Comparison of ENCODE assay signal across 1 cellular context in the genomic region with DNA sequence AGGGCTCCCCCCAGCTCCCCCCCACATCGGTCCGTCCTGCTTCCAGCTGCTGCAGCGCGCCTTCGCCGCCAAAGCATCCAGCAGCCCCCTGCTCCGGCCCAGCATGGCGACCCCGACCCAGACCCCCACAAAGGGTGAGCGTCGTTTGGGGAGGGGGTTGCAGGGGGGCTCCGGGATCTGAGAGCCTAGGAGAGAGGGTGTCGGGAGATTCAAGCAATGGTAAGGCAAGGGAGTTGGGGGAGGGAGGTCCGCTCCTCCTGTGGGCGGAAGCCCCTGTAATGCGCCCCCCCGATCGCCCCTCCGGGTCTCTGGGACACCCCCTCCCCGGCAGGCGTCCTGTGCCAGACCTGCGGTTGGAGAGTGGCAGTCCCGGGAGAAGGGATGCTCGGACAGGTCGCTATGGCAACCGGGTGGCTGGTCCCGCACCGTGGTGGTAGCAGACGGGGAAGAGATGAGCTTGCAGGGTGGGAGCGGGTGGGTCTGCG.
TF ChIP-seq lines count a peak whose summit lies in the region.

A gene with protein sequence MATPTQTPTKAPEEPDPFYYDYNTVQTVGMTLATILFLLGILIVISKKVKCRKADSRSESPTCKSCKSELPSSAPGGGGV (plus strand): TSS at position 25 of the 485 bp plus-strand sequence. CDS start 79 bp downstream, at position 104.

TF ChIP-seq in GM23338, 12 proteins besides CTCF, POLR2A, EP300 and RAD21 (continued from another document):
- TF ChIP-seq, protein P1, sequence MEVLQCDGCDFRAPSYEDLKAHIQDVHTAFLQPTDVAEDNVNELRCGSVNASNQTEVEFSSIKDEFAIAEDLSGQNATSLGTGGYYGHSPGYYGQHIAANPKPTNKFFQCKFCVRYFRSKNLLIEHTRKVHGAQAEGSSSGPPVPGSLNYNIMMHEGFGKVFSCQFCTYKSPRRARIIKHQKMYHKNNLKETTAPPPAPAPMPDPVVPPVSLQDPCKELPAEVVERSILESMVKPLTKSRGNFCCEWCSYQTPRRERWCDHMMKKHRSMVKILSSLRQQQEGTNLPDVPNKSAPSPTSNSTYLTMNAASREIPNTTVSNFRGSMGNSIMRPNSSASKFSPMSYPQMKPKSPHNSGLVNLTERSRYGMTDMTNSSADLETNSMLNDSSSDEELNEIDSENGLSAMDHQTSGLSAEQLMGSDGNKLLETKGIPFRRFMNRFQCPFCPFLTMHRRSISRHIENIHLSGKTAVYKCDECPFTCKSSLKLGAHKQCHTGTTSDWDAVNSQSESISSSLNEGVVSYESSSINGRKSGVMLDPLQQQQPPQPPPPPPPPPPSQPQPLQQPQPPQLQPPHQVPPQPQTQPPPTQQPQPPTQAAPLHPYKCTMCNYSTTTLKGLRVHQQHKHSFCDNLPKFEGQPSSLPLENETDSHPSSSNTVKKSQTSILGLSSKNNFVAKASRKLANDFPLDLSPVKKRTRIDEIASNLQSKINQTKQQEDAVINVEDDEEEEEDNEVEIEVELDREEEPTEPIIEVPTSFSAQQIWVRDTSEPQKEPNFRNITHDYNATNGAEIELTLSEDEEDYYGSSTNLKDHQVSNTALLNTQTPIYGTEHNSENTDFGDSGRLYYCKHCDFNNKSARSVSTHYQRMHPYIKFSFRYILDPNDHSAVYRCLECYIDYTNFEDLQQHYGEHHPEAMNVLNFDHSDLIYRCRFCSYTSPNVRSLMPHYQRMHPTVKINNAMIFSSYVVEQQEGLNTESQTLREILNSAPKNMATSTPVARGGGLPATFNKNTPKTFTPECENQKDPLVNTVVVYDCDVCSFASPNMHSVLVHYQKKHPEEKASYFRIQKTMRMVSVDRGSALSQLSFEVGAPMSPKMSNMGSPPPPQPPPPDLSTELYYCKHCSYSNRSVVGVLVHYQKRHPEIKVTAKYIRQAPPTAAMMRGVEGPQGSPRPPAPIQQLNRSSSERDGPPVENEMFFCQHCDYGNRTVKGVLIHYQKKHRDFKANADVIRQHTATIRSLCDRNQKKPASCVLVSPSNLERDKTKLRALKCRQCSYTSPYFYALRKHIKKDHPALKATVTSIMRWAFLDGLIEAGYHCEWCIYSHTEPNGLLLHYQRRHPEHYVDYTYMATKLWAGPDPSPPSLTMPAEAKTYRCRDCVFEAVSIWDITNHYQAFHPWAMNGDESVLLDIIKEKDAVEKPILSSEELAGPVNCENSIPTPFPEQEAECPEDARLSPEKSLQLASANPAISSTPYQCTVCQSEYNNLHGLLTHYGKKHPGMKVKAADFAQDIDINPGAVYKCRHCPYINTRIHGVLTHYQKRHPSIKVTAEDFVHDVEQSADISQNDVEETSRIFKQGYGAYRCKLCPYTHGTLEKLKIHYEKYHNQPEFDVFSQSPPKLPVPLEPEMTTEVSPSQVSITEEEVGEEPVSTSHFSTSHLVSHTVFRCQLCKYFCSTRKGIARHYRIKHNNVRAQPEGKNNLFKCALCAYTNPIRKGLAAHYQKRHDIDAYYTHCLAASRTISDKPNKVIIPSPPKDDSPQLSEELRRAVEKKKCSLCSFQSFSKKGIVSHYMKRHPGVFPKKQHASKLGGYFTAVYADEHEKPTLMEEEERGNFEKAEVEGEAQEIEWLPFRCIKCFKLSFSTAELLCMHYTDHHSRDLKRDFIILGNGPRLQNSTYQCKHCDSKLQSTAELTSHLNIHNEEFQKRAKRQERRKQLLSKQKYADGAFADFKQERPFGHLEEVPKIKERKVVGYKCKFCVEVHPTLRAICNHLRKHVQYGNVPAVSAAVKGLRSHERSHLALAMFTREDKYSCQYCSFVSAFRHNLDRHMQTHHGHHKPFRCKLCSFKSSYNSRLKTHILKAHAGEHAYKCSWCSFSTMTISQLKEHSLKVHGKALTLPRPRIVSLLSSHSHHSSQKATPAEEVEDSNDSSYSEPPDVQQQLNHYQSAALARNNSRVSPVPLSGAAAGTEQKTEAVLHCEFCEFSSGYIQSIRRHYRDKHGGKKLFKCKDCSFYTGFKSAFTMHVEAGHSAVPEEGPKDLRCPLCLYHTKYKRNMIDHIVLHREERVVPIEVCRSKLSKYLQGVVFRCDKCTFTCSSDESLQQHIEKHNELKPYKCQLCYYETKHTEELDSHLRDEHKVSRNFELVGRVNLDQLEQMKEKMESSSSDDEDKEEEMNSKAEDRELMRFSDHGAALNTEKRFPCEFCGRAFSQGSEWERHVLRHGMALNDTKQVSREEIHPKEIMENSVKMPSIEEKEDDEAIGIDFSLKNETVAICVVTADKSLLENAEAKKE (CRISPR knock-in tag; IDR thresholded peaks at IDR 0.05) = no peak
